In the genomic region with DNA sequence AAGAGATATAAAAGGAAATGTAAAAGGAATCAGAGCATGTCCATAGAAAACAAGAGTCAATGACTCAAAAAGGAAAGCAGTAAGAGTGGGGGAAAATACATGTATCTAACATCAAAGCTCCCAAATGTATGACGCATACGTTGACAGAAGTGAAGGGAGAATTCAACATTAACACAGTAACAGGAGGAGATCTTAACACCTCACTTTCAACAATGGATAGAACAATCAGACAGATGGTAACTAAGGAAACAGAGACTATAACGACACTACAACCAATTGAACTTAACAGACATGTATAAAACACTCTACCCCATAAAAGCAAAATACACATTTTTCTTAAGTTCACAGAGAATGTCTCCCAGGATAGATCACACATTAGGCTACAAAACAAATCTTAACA, we compare ENCODE assay signal across 16 cellular contexts.
DNase-seq lines count a peak whose midpoint lies in the region; ATAC-seq and TF ChIP-seq lines count a peak whose summit lies in the region.
"Had no signal": no experiment of that assay in that cellular context is flagged by ENCODE, and none has a peak within 500 bp of the region (broad histone marks: within the 10 kb centered on the region; RNA-seq: fewer than 3 reads in every experiment).

No MANE protein-coding gene starts in this region.

- H2AK9ac ChIP-seq in IMR-90 (replicated peaks; ENCODE audit: low read depth, low read length, poor library complexity), result no peak overlapping the region

- H3K9ac ChIP-seq in IMR-90 (ENCODE audit: low read depth, low read length) (no peak overlapping the region), mesendoderm (ENCODE audit: low read length) (no peak overlapping the region)

- CTCF ChIA-PET in IMR-90 (lab: Yijun Ruan, JAX), result no interaction called here

- no peak overlapping the region for H2AFZ ChIP-seq in IMR-90 (replicated peaks; ENCODE audit: low read length, poor library complexity)
- H2AFZ ChIP-seq: GM23338 had no signal

- H3K4me3 ChIP-seq in IMR-90 (ENCODE audit: insufficient read depth, low read depth, low read length), result no peak overlapping the region
- no peak overlapping the region for H3K4me3 ChIP-seq in mesendoderm (ENCODE audit: low read length)
- H3K4me3 ChIP-seq: GM23338 had no signal

- TF ChIP-seq RAD21 in IMR-90 (IDR thresholded peaks at IDR 0.05; ENCODE audit: low read length), result no peak

- intact Hi-C loops in IMR-90 (cut with micrococcal nuclease), result loop anchor here (5.0 kb wide), 1 partner anchor 40 kb away; no protein-coding TSS in a partner anchor

- H2BK20ac ChIP-seq in IMR-90 (ENCODE audit: low read depth, low read length), result no peak overlapping the region

- peaks cover 4% of the 10 kb centered on the region for H3K4me1 ChIP-seq in IMR-90 (ENCODE audit: control insufficient read depth, insufficient read depth, low read length)
- no peaks in the 10 kb centered on the region for H3K4me1 ChIP-seq in mesendoderm (ENCODE audit: control insufficient read depth, low read depth, low read length)

- no peak overlapping the region for H4K91ac ChIP-seq in IMR-90 (ENCODE audit: insufficient read depth, low read depth, low read length)

- H4K8ac ChIP-seq in IMR-90 (ENCODE audit: low read depth in 2 of 2, low read length in 2 of 2) (no peak overlapping the region), mesendoderm (ENCODE audit: low read depth, low read length) (no peak overlapping the region)

- POLR2A ChIA-PET in IMR-90 (lab: Charles Lee; ENCODE audit: unreplicated experiment), result no interaction called here

- no TSS peak for BruUV-seq in IMR-90 (replicated peaks; lab: Mats Ljungman, UMichigan)

- H4K5ac ChIP-seq in IMR-90 (ENCODE audit: low read depth, low read length) (peak overlapping the region; percentile 43; the same call in 1 of the 2 replicates), mesendoderm (ENCODE audit: low read length) (no peak overlapping the region)

- H3K79me2 ChIP-seq in mesendoderm (ENCODE audit: control insufficient read depth, insufficient read depth, low read length), result no peaks in the 10 kb centered on the region

- H3K56ac ChIP-seq in IMR-90 (ENCODE audit: extremely low read depth, insufficient read depth, low read length) (no peak overlapping the region), mesendoderm (ENCODE audit: low read length) (no peak overlapping the region)

- WGBS in IMR-90 (ENCODE audit: extremely low coverage in 2 of 2, insufficient read length in 1 of 2), 2 experiments, result no CpG with 5 or more reads among the region's 3 CpGs
- WGBS in mesendoderm (ENCODE audit: extremely low coverage, insufficient coverage, low lambda C conversion rate), result no CpG with 5 or more reads among the region's 3 CpGs

- H2BK15ac ChIP-seq in IMR-90 (ENCODE audit: low read depth, low read length) (no peak overlapping the region; the same call in 2 of the 3 replicates), mesendoderm (replicated peaks; ENCODE audit: low read depth) (no peak overlapping the region)

- peak overlapping the region; percentile 30 for H2BK5ac ChIP-seq in IMR-90 (ENCODE audit: low read depth, low read length, poor library complexity, severe bottlenecking)
- H2BK5ac ChIP-seq in mesendoderm (ENCODE audit: low read length), result no peak overlapping the region

- dilution Hi-C loops in IMR-90 (cut with HindIII; ENCODE audit: low sequenced_read_pairs, unreplicated experiment), result no loop called here

- H3K27ac ChIP-seq in IMR-90 (ENCODE audit: insufficient read depth, low read length) (no peak overlapping the region), mesendoderm (ENCODE audit: low read depth, low read length) (no peak overlapping the region)

- no peak for TF ChIP-seq POLR2A in IMR-90 (IDR thresholded peaks at IDR 0.05; ENCODE audit: low read depth, low read length)

- no peak for TF ChIP-seq CTCF in IMR-90 (conservative IDR thresholded peaks at IDR 0.05; ENCODE audit: low read depth, low read length)

- H3K18ac ChIP-seq in IMR-90 (ENCODE audit: low read depth, low read length) (peak overlapping the region; percentile 25; the same call in 1 of the 2 replicates), mesendoderm (ENCODE audit: low read length) (no peak overlapping the region)

- peaks cover 2% of the 10 kb centered on the region; the same call in 1 of the 2 replicates for H3K9me1 ChIP-seq in IMR-90 (ENCODE audit: insufficient read depth, low read length)

- H3K23ac ChIP-seq in IMR-90 (ENCODE audit: low read depth, low read length) (no peak overlapping the region), mesendoderm (ENCODE audit: low read length) (no peak overlapping the region)

- no peaks in the 10 kb centered on the region for H3K36me3 ChIP-seq in IMR-90 (ENCODE audit: control insufficient read depth, insufficient read depth, low read length)
- H3K36me3 ChIP-seq in mesendoderm (ENCODE audit: control insufficient read depth, insufficient read depth, low read length), result no peaks in the 10 kb centered on the region

- H2AK5ac ChIP-seq in IMR-90 (ENCODE audit: low read depth, low read length), result no peak overlapping the region
- no peak overlapping the region for H2AK5ac ChIP-seq in mesendoderm (ENCODE audit: low read length)

- in situ Hi-C loops in IMR-90 (cut with MboI; ENCODE audit: low sequenced_read_pairs), result no loop called here

- H3K9me3 ChIP-seq in IMR-90 (ENCODE audit: control insufficient read depth, insufficient read depth, low read length), result no peaks in the 10 kb centered on the region

- H3K4me2 ChIP-seq in IMR-90 (ENCODE audit: low read depth, low read length), result no peak overlapping the region; the same call in 1 of the 2 replicates
- no peak overlapping the region for H3K4me2 ChIP-seq in mesendoderm (ENCODE audit: low read length)
- H3K4me2 ChIP-seq: GM23338 had no signal

- 0 out of 2 replicates have a peak overlapping the region, but pooled peaks have one; percentile 44 for H3K14ac ChIP-seq in IMR-90 (replicated peaks; ENCODE audit: low read depth, low read length)

- peak overlapping the region; percentile 10; the same call in 1 of the 2 replicates for H2BK120ac ChIP-seq in IMR-90 (ENCODE audit: low read depth, low read length)
- H2BK120ac ChIP-seq in mesendoderm (ENCODE audit: low read depth, low read length), result no peak overlapping the region

- peaks cover 15 to 32% of the 10 kb centered on the region in 2 experiments for H3K79me1 ChIP-seq in IMR-90 (ENCODE audit: low read depth in 1 of 2, low read length in 2 of 2)
- H3K79me1 ChIP-seq in mesendoderm (ENCODE audit: low read length), result no peaks in the 10 kb centered on the region

- DNase-seq in Ammon's horn (ENCODE audit: low spot score) (peak; percentile 14), IMR-90 (no peak), NCI-H748 (lab: John Stamatoyannopoulos, UW; ENCODE audit: unreplicated experiment) (peak; percentile 52), mesendoderm (peak; percentile 12), OCI-M1 (lab: John Stamatoyannopoulos, UW) (no peak)
- DNase-seq: ACHN; C1 segment of cervical spinal cord; Calu3; CD4-positive, alpha-beta T cell; DMS 273 treated with DMSO at 0.1 percent for 48 hours; GF-D8; H7; KBM-7 had no signal

- H3K4ac ChIP-seq in IMR-90 (ENCODE audit: low read depth, low read length), result no peak overlapping the region
- H3K4ac ChIP-seq in mesendoderm (ENCODE audit: low read depth, low read length), result no peak overlapping the region

- no peaks in the 10 kb centered on the region for H4K20me1 ChIP-seq in IMR-90 (ENCODE audit: insufficient read depth, low read length)

- H3K27me3 ChIP-seq in IMR-90 (ENCODE audit: control insufficient read depth, insufficient read depth, low read length) (no peaks in the 10 kb centered on the region), mesendoderm (ENCODE audit: insufficient read depth, low read length, poor library complexity) (no peaks in the 10 kb centered on the region)

- no peak for ATAC-seq in IMR-90 (ENCODE audit: low read depth)
- ATAC-seq in HG03039 (IDR thresholded peaks at IDR 0.05; ENCODE audit: unreplicated experiment), result no peak
- no peak for ATAC-seq in GM21737 (IDR thresholded peaks at IDR 0.05; ENCODE audit: unreplicated experiment)
- ATAC-seq: GM23338 had no signal

TF ChIP-seq in IMR-90, 13 proteins besides CTCF, POLR2A, EP300 and RAD21:
- no peak for TF ChIP-seq MAZ (IDR thresholded peaks at IDR 0.05; ENCODE audit: borderline replicate concordance, low read depth, low read length)
- no peak for TF ChIP-seq RCOR1 (IDR thresholded peaks at IDR 0.05; ENCODE audit: insufficient replicate concordance, low read length)
- no peak for TF ChIP-seq NFE2L2 (IDR thresholded peaks at IDR 0.05; ENCODE audit: low read depth, low read length)
- TF ChIP-seq MAFK (IDR thresholded peaks at IDR 0.05; ENCODE audit: low read depth, low read length), result no peak
- TF ChIP-seq CEBPB (IDR thresholded peaks at IDR 0.05; ENCODE audit: low read depth, low read length), result no peak
- TF ChIP-seq FOS (IDR thresholded peaks at IDR 0.05; ENCODE audit: low read depth, low read length), result no peak
- TF ChIP-seq CHD1 (IDR thresholded peaks at IDR 0.05; ENCODE audit: low read depth, low read length), result no peak
- TF ChIP-seq, protein P1, sequence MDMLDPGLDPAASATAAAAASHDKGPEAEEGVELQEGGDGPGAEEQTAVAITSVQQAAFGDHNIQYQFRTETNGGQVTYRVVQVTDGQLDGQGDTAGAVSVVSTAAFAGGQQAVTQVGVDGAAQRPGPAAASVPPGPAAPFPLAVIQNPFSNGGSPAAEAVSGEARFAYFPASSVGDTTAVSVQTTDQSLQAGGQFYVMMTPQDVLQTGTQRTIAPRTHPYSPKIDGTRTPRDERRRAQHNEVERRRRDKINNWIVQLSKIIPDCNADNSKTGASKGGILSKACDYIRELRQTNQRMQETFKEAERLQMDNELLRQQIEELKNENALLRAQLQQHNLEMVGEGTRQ (IDR thresholded peaks at IDR 0.05; ENCODE audit: low read depth, low read length), result no peak
- no peak for TF ChIP-seq SMC3 (IDR thresholded peaks at IDR 0.05; ENCODE audit: low read depth, low read length)
- TF ChIP-seq, protein P2, sequence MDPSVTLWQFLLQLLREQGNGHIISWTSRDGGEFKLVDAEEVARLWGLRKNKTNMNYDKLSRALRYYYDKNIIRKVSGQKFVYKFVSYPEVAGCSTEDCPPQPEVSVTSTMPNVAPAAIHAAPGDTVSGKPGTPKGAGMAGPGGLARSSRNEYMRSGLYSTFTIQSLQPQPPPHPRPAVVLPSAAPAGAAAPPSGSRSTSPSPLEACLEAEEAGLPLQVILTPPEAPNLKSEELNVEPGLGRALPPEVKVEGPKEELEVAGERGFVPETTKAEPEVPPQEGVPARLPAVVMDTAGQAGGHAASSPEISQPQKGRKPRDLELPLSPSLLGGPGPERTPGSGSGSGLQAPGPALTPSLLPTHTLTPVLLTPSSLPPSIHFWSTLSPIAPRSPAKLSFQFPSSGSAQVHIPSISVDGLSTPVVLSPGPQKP (IDR thresholded peaks at IDR 0.05; ENCODE audit: borderline replicate concordance, low read depth, low read length), result no peak
- no peak for TF ChIP-seq MXI1 (IDR thresholded peaks at IDR 0.05; ENCODE audit: borderline replicate concordance, low read depth, low read length)
- TF ChIP-seq RFX5 (IDR thresholded peaks at IDR 0.05; ENCODE audit: low read depth, low read length), result no peak
- no peak for TF ChIP-seq BHLHE40 (IDR thresholded peaks at IDR 0.05; ENCODE audit: low read depth, low read length)
TF ChIP-seq in IMR-90: peak in this region for 0.

Comparison
In these comparisons a context has a peak if more than half of its experiments do, and no peak if none do; other contexts are left out.
1. DNase-seq: peak in Ammon's horn (single experiment), NCI-H748 (single experiment) and mesendoderm (single experiment); none in IMR-90 (single experiment) and OCI-M1 (single experiment).